In the genomic region with DNA sequence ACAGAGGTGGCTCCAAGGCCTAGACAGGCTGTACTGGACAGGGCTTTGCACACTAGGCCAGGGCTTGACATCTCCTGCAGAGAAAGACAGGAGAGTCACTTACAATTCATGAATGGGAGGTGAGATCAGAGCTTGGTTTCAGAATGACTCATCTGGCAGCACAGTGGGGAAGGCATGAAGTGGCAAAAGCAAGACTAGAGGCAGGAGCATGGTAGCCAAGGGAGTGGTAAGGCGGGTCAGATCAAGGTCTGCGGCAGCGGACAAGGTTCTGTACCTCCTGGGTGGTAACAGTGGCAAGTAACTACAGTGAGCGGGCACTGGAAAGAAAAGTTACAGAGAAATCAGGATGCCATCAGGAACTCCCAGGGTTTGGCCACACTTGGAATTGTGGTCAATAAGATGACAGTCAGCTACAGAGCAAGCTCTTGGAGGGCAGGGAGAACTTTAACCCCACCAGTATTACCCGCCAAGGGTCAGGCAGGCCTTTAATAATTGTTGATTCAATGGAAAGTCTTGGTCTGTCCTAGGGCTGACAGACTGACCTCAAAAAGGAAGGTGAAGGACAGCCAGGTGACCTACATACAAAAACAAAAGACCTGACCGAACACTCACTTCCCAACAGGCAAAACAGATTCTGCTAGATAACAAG, we compare ENCODE assay signal across 1 cellular context.
TF ChIP-seq lines count a peak whose summit lies in the region.

No MANE protein-coding gene starts in this region.

TF ChIP-seq in HEK293, 187 proteins besides CTCF, POLR2A, EP300 and RAD21 (continued from another document and continues in another):
- TF ChIP-seq, protein P1, sequence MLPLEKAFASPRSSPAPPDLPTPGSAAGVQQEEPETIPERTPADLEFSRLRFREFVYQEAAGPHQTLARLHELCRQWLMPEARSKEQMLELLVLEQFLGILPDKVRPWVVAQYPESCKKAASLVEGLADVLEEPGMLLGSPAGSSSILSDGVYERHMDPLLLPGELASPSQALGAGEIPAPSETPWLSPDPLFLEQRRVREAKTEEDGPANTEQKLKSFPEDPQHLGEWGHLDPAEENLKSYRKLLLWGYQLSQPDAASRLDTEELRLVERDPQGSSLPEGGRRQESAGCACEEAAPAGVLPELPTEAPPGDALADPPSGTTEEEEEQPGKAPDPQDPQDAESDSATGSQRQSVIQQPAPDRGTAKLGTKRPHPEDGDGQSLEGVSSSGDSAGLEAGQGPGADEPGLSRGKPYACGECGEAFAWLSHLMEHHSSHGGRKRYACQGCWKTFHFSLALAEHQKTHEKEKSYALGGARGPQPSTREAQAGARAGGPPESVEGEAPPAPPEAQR (tag by site-specific recombination; IDR thresholded peaks at IDR 0.05) = no peak
- no peak for TF ChIP-seq ZNF837 (tag by site-specific recombination; IDR thresholded peaks at IDR 0.05)
- no peak for TF ChIP-seq TRIM28 (IDR thresholded peaks at IDR 0.05; ENCODE audit: borderline replicate concordance, low read length)
- TF ChIP-seq ZNF558 (tag by site-specific recombination; IDR thresholded peaks at IDR 0.05) = no peak
- TF ChIP-seq, protein P2, sequence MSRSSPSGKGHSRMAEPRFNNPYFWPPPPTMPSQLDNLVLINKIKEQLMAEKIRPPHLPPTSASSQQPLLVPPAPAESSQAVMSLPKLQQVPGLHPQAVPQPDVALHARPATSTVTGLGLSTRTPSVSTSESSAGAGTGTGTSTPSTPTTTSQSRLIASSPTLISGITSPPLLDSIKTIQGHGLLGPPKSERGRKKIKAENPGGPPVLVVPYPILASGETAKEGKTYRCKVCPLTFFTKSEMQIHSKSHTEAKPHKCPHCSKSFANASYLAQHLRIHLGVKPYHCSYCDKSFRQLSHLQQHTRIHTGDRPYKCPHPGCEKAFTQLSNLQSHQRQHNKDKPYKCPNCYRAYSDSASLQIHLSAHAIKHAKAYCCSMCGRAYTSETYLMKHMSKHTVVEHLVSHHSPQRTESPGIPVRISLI (tag by site-specific recombination; IDR thresholded peaks at IDR 0.05) = no peak
- no peak for TF ChIP-seq ZFHX2 (tag by site-specific recombination; conservative IDR thresholded peaks at IDR 0.05)
- TF ChIP-seq PRDM1 (tag by site-specific recombination; IDR thresholded peaks at IDR 0.05) = peak; percentile 73
- no peak for TF ChIP-seq ZNF112 (tag by site-specific recombination; IDR thresholded peaks at IDR 0.05)
- TF ChIP-seq WT1 (tag by site-specific recombination; IDR thresholded peaks at IDR 0.05) = no peak
- no peak for TF ChIP-seq GFI1B (tag by site-specific recombination; IDR thresholded peaks at IDR 0.05)
- TF ChIP-seq MYNN (tag by site-specific recombination; IDR thresholded peaks at IDR 0.05; ENCODE audit: borderline replicate concordance) = no peak
- no peak for TF ChIP-seq ZNF140 (tag by site-specific recombination; IDR thresholded peaks at IDR 0.05)
- TF ChIP-seq, protein P3, sequence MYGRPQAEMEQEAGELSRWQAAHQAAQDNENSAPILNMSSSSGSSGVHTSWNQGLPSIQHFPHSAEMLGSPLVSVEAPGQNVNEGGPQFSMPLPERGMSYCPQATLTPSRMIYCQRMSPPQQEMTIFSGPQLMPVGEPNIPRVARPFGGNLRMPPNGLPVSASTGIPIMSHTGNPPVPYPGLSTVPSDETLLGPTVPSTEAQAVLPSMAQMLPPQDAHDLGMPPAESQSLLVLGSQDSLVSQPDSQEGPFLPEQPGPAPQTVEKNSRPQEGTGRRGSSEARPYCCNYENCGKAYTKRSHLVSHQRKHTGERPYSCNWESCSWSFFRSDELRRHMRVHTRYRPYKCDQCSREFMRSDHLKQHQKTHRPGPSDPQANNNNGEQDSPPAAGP (tag by site-specific recombination; IDR thresholded peaks at IDR 0.05) = peak; percentile 47; the same call in 1 of the 2 replicates
- peak; percentile 31; the same call in 1 of the 2 replicates for TF ChIP-seq ZNF660 (tag by site-specific recombination; IDR thresholded peaks at IDR 0.05)
- TF ChIP-seq, protein P4, sequence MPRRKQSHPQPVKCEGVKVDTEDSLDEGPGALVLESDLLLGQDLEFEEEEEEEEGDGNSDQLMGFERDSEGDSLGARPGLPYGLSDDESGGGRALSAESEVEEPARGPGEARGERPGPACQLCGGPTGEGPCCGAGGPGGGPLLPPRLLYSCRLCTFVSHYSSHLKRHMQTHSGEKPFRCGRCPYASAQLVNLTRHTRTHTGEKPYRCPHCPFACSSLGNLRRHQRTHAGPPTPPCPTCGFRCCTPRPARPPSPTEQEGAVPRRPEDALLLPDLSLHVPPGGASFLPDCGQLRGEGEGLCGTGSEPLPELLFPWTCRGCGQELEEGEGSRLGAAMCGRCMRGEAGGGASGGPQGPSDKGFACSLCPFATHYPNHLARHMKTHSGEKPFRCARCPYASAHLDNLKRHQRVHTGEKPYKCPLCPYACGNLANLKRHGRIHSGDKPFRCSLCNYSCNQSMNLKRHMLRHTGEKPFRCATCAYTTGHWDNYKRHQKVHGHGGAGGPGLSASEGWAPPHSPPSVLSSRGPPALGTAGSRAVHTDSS (tag by site-specific recombination; IDR thresholded peaks at IDR 0.05) = no peak
- TF ChIP-seq KLF16 (tag by site-specific recombination; IDR thresholded peaks at IDR 0.05) = no peak
- TF ChIP-seq, protein P5, sequence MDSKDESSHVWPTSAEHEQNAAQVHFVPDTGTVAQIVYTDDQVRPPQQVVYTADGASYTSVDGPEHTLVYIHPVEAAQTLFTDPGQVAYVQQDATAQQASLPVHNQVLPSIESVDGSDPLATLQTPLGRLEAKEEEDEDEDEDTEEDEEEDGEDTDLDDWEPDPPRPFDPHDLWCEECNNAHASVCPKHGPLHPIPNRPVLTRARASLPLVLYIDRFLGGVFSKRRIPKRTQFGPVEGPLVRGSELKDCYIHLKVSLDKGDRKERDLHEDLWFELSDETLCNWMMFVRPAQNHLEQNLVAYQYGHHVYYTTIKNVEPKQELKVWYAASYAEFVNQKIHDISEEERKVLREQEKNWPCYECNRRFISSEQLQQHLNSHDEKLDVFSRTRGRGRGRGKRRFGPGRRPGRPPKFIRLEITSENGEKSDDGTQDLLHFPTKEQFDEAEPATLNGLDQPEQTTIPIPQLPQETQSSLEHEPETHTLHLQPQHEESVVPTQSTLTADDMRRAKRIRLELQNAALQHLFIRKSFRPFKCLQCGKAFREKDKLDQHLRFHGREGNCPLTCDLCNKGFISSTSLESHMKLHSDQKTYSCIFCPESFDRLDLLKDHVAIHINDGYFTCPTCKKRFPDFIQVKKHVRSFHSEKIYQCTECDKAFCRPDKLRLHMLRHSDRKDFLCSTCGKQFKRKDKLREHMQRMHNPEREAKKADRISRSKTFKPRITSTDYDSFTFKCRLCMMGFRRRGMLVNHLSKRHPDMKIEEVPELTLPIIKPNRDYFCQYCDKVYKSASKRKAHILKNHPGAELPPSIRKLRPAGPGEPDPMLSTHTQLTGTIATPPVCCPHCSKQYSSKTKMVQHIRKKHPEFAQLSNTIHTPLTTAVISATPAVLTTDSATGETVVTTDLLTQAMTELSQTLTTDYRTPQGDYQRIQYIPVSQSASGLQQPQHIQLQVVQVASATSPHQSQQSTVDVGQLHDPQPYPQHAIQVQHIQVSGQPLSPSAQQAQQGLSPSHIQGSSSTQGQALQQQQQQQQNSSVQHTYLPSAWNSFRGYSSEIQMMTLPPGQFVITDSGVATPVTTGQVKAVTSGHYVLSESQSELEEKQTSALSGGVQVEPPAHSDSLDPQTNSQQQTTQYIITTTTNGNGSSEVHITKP (tag by site-specific recombination; IDR thresholded peaks at IDR 0.05) = no peak
- TF ChIP-seq ZNF792 (tag by site-specific recombination; IDR thresholded peaks at IDR 0.05) = no peak
- no peak for TF ChIP-seq SCRT2 (tag by site-specific recombination; IDR thresholded peaks at IDR 0.05)
- no peak for TF ChIP-seq KLF9 (tag by site-specific recombination; IDR thresholded peaks at IDR 0.05; ENCODE audit: low read depth)
- TF ChIP-seq ZNF366 (tag by site-specific recombination; conservative IDR thresholded peaks at IDR 0.05) = peak; percentile 50; the same call in 1 of the 2 replicates
- TF ChIP-seq, protein P6, sequence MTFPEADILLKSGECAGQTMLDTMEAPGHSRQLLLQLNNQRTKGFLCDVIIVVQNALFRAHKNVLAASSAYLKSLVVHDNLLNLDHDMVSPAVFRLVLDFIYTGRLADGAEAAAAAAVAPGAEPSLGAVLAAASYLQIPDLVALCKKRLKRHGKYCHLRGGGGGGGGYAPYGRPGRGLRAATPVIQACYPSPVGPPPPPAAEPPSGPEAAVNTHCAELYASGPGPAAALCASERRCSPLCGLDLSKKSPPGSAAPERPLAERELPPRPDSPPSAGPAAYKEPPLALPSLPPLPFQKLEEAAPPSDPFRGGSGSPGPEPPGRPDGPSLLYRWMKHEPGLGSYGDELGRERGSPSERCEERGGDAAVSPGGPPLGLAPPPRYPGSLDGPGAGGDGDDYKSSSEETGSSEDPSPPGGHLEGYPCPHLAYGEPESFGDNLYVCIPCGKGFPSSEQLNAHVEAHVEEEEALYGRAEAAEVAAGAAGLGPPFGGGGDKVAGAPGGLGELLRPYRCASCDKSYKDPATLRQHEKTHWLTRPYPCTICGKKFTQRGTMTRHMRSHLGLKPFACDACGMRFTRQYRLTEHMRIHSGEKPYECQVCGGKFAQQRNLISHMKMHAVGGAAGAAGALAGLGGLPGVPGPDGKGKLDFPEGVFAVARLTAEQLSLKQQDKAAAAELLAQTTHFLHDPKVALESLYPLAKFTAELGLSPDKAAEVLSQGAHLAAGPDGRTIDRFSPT (tag by site-specific recombination; IDR thresholded peaks at IDR 0.05) = peak; percentile 76
- TF ChIP-seq ZNF24 (tag by site-specific recombination; IDR thresholded peaks at IDR 0.05) = peak; percentile 21; the same call in 1 of the 2 replicates
- peak; percentile 36; the same call in 1 of the 2 replicates for TF ChIP-seq ZNF629 (tag by site-specific recombination; IDR thresholded peaks at IDR 0.05)
- no peak for TF ChIP-seq ZBTB1 (tag by site-specific recombination; IDR thresholded peaks at IDR 0.05)
- TF ChIP-seq, protein P7, sequence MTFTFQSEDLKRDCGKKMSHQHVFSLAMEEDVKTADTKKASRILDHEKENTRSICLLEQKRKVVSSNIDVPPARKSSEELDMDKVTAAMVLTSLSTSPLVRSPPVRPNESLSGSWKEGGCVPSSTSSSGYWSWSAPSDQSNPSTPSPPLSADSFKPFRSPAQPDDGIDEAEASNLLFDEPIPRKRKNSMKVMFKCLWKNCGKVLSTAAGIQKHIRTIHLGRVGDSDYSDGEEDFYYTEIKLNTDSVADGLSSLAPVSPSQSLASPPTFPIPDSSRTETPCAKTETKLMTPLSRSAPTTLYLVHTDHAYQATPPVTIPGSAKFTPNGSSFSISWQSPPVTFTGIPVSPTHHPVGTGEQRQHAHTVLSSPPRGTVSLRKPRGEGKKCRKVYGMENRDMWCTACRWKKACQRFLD (tag by site-specific recombination; IDR thresholded peaks at IDR 0.05) = no peak
- TF ChIP-seq ZNF626 (tag by site-specific recombination; IDR thresholded peaks at IDR 0.05) = no peak
- TF ChIP-seq OSR2 (tag by site-specific recombination; IDR thresholded peaks at IDR 0.05) = peak; percentile 32; the same call in 1 of the 2 replicates
- no peak for TF ChIP-seq ZBTB8A (tag by site-specific recombination; IDR thresholded peaks at IDR 0.05)
- no peak for TF ChIP-seq ZNF274 (IDR thresholded peaks at IDR 0.05; ENCODE audit: low read length)
- TF ChIP-seq ZNF274 (tag by site-specific recombination; IDR thresholded peaks at IDR 0.05; ENCODE audit: borderline replicate concordance) = no peak
- TF ChIP-seq SP7 (tag by site-specific recombination; IDR thresholded peaks at IDR 0.05) = peak; percentile 41; the same call in 1 of the 2 replicates
- TF ChIP-seq, protein P8, sequence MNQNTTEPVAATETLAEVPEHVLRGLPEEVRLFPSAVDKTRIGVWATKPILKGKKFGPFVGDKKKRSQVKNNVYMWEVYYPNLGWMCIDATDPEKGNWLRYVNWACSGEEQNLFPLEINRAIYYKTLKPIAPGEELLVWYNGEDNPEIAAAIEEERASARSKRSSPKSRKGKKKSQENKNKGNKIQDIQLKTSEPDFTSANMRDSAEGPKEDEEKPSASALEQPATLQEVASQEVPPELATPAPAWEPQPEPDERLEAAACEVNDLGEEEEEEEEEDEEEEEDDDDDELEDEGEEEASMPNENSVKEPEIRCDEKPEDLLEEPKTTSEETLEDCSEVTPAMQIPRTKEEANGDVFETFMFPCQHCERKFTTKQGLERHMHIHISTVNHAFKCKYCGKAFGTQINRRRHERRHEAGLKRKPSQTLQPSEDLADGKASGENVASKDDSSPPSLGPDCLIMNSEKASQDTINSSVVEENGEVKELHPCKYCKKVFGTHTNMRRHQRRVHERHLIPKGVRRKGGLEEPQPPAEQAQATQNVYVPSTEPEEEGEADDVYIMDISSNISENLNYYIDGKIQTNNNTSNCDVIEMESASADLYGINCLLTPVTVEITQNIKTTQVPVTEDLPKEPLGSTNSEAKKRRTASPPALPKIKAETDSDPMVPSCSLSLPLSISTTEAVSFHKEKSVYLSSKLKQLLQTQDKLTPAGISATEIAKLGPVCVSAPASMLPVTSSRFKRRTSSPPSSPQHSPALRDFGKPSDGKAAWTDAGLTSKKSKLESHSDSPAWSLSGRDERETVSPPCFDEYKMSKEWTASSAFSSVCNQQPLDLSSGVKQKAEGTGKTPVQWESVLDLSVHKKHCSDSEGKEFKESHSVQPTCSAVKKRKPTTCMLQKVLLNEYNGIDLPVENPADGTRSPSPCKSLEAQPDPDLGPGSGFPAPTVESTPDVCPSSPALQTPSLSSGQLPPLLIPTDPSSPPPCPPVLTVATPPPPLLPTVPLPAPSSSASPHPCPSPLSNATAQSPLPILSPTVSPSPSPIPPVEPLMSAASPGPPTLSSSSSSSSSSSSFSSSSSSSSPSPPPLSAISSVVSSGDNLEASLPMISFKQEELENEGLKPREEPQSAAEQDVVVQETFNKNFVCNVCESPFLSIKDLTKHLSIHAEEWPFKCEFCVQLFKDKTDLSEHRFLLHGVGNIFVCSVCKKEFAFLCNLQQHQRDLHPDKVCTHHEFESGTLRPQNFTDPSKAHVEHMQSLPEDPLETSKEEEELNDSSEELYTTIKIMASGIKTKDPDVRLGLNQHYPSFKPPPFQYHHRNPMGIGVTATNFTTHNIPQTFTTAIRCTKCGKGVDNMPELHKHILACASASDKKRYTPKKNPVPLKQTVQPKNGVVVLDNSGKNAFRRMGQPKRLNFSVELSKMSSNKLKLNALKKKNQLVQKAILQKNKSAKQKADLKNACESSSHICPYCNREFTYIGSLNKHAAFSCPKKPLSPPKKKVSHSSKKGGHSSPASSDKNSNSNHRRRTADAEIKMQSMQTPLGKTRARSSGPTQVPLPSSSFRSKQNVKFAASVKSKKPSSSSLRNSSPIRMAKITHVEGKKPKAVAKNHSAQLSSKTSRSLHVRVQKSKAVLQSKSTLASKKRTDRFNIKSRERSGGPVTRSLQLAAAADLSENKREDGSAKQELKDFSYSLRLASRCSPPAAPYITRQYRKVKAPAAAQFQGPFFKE (tag by site-specific recombination; IDR thresholded peaks at IDR 0.05; ENCODE audit: borderline replicate concordance) = no peak
- TF ChIP-seq, protein P9, sequence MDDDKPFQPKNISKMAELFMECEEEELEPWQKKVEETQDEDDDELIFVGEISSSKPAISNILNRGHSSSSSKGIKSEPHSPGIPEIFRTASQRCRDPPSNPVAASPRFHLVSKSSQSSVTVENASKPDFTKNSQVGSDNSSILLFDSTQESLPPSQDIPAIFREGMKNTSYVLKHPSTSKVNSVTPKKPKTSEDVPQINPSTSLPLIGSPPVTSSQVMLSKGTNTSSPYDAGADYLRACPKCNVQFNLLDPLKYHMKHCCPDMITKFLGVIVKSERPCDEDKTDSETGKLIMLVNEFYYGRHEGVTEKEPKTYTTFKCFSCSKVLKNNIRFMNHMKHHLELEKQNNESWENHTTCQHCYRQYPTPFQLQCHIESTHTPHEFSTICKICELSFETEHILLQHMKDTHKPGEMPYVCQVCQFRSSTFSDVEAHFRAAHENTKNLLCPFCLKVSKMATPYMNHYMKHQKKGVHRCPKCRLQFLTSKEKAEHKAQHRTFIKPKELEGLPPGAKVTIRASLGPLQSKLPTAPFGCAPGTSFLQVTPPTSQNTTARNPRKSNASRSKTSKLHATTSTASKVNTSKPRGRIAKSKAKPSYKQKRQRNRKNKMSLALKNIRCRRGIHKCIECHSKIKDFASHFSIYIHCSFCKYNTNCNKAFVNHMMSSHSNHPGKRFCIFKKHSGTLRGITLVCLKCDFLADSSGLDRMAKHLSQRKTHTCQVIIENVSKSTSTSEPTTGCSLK (tag by site-specific recombination; IDR thresholded peaks at IDR 0.05) = no peak
- 0 out of 2 replicates have a peak, but pooled peaks have one; percentile 42 for TF ChIP-seq GLI4 (tag by site-specific recombination; IDR thresholded peaks at IDR 0.05)
